Comparison of ENCODE assay signal across 21 cellular contexts in the genomic region with DNA sequence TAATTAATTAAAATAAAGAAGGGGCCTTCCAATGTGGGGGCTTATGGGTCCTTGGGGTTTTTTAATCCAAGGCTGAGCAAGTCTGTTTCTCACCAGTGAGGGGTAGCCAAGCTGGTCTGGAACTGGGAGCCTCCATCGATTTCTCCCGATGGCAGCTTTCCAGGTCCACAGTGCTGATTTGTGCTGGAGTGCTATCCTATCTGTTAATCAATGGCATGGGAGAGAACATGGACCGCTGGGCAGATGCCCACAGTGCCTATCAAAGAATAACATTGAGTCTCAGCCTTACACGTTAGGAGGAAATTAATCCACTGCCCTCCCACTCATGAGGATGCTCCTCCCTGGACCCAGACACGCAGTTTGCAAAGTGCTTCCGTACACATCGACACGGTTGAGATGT. TPM values are rescaled to one million over a fixed set of nuclear protein-coding genes. Genes with fewer than 3 reads are reported as not detected.
DNase-seq lines count a peak whose midpoint lies in the region; ATAC-seq, FAIRE-seq and TF ChIP-seq lines count a peak whose summit lies in the region.
"Had no signal": no experiment of that assay in that cellular context is flagged by ENCODE, and none has a peak within 500 bp of the region (broad histone marks: within the 10 kb centered on the region; RNA-seq: fewer than 3 reads in every experiment).

No MANE protein-coding gene starts in this region.

- no peak overlapping the region for H3K27ac ChIP-seq in A549
- H3K27ac ChIP-seq in HEK293 (ENCODE audit: extremely low read depth, low read depth, low read length): no peak overlapping the region
- no peak overlapping the region for H3K27ac ChIP-seq in sigmoid colon
- H3K27ac ChIP-seq: BLaER1, C4-2B had no signal

- no peak for TF ChIP-seq RAD21 in A549 (conservative IDR thresholded peaks at IDR 0.05 in 1 of 2, IDR thresholded peaks at IDR 0.05 in 1 of 2)

- H3K36me3 ChIP-seq in HEK293 (ENCODE audit: control insufficient read depth in 2 of 2, insufficient read depth in 1 of 2, low read length in 2 of 2) (no peaks in the 10 kb centered on the region), sigmoid colon (no peaks in the 10 kb centered on the region)
- H3K36me3 ChIP-seq: BLaER1 had no signal

- TF ChIP-seq POLR2A in A549 (IDR thresholded peaks at IDR 0.05; ENCODE audit: low read length): no peak
- TF ChIP-seq POLR2A in sigmoid colon (IDR thresholded peaks at IDR 0.05): no peak

- WGBS in A549 (ENCODE audit: missing lambda C conversion rate): 66% methylated on average over 8 of the region's 8 CpGs
- 85 to 91% methylated on average over 8 of the region's 8 CpGs for WGBS in sigmoid colon, 2 donors

- H3K4me3 ChIP-seq in A549 (no peak overlapping the region), HEK293 (ENCODE audit: low read depth, low read length) (no peak overlapping the region), sigmoid colon (no peak overlapping the region)
- H3K4me3 ChIP-seq: BLaER1, GM12878, GM23338 had no signal

- TF ChIP-seq CTCF in A549 (IDR thresholded peaks at IDR 0.05) (no peak), HEK293 (tag by site-specific recombination; IDR thresholded peaks at IDR 0.05) (no peak), sigmoid colon (IDR thresholded peaks at IDR 0.05) (no peak)

- DNase-seq in A549 (ENCODE audit: low read depth in 1 of 2, low spot score in 1 of 2) (no peak), left kidney (ENCODE audit: low read depth, low spot score) (peak; percentile 86), mucosa of gallbladder (ENCODE audit: low spot score) (peak; percentile 85), left ventricle myocardium superior (no peak), frontal cortex (ENCODE audit: low spot score in 2 of 2) (no peak), sigmoid colon (no peak)
- DNase-seq: CD4-positive, CD25-positive, alpha-beta regulatory T cell; CD8-positive, alpha-beta T cell; DMS 273 treated with DMSO at 0.1 percent for 48 hours; DMS79; EL; GDM1; H9; HFFc6 had no signal

- FAIRE-seq in A549 (lab: Jason Lieb, UNC) (no peak), frontal cortex (lab: Jason Lieb, UNC) (no peak)
- FAIRE-seq: D721Med, GM12878 had no signal

- no peak overlapping the region for H3K4me2 ChIP-seq in A549
- H3K4me2 ChIP-seq: BLaER1, GM23338 had no signal

- intact Hi-C loops in left ventricle myocardium superior (cut with micrococcal nuclease) (no loop called here), sigmoid colon (cut with DNase I) (no loop called here)

- POLR2A ChIA-PET in A549 (lab: Yijun Ruan, JAX): no interaction called here
- POLR2A ChIA-PET in HEK293 (lab: Yijun Ruan, JAX): no interaction called here

- H3K4me1 ChIP-seq in A549 (no peaks in the 10 kb centered on the region), HEK293 (ENCODE audit: control insufficient read depth, insufficient read depth, low read length) (no peaks in the 10 kb centered on the region), sigmoid colon (peaks cover 0 to 14% (median 7%) of the 10 kb centered on the region in 4 donors)

- no peak for ATAC-seq in A549
- ATAC-seq in left ventricle myocardium superior: no peak
- ATAC-seq: CD8-positive, alpha-beta T cell; GM12878; GM23338; HCT116 had no signal

- TF ChIP-seq EP300 in A549 (IDR thresholded peaks at IDR 0.05): no peak
- no peak for TF ChIP-seq EP300 in sigmoid colon (IDR thresholded peaks at IDR 0.05)

- no peaks in the 10 kb centered on the region for H3K9me3 ChIP-seq in A549
- no peaks in the 10 kb centered on the region for H3K9me3 ChIP-seq in HEK293 (ENCODE audit: control insufficient read depth, insufficient read depth, low read depth, low read length)
- H3K9me3 ChIP-seq in sigmoid colon: no peaks in the 10 kb centered on the region
- H3K9me3 ChIP-seq: BLaER1 had no signal

- CTCF ChIA-PET in A549 (lab: Yijun Ruan, JAX): no interaction called here
- CTCF ChIA-PET in HEK293 (lab: Yijun Ruan, JAX): no interaction called here

- H3K27me3 ChIP-seq in sigmoid colon: no peaks in the 10 kb centered on the region
- H3K27me3 ChIP-seq: BLaER1 had no signal

TF ChIP-seq in A549, 52 proteins besides CTCF, POLR2A, EP300 and RAD21:
- TF ChIP-seq, protein P1, sequence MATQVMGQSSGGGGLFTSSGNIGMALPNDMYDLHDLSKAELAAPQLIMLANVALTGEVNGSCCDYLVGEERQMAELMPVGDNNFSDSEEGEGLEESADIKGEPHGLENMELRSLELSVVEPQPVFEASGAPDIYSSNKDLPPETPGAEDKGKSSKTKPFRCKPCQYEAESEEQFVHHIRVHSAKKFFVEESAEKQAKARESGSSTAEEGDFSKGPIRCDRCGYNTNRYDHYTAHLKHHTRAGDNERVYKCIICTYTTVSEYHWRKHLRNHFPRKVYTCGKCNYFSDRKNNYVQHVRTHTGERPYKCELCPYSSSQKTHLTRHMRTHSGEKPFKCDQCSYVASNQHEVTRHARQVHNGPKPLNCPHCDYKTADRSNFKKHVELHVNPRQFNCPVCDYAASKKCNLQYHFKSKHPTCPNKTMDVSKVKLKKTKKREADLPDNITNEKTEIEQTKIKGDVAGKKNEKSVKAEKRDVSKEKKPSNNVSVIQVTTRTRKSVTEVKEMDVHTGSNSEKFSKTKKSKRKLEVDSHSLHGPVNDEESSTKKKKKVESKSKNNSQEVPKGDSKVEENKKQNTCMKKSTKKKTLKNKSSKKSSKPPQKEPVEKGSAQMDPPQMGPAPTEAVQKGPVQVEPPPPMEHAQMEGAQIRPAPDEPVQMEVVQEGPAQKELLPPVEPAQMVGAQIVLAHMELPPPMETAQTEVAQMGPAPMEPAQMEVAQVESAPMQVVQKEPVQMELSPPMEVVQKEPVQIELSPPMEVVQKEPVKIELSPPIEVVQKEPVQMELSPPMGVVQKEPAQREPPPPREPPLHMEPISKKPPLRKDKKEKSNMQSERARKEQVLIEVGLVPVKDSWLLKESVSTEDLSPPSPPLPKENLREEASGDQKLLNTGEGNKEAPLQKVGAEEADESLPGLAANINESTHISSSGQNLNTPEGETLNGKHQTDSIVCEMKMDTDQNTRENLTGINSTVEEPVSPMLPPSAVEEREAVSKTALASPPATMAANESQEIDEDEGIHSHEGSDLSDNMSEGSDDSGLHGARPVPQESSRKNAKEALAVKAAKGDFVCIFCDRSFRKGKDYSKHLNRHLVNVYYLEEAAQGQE (IDR thresholded peaks at IDR 0.05): peak; percentile 31; the same call in 1 of the 2 replicates
- no peak for TF ChIP-seq RCOR1 (IDR thresholded peaks at IDR 0.05; ENCODE audit: low read depth, low read length)
- TF ChIP-seq RNF2 (IDR thresholded peaks at IDR 0.05; ENCODE audit: borderline replicate concordance, low read depth): no peak
- no peak for TF ChIP-seq CHD4 (IDR thresholded peaks at IDR 0.05; ENCODE audit: borderline replicate concordance)

TF ChIP-seq in HEK293, 187 proteins besides CTCF, POLR2A, EP300 and RAD21:
- TF ChIP-seq ZNF175 (tag by site-specific recombination; IDR thresholded peaks at IDR 0.05): no peak
- TF ChIP-seq, protein P1 (tag by site-specific recombination; IDR thresholded peaks at IDR 0.05): peak; percentile 53

RNA-seq across cellular contexts. Expression of gene CUX1, which starts 36.0 kb away (rescaled TPM):
- polyA plus RNA-seq in A549 (2011; rRNA removed) (32.7 and 34.9 TPM in 2 replicates), A549 (2017; fragmentation: RNase III; extraction: RNeasy Plus Mini Kit Qiagen cat#74134 plus additional on column Dnase treatment) (32.5 to 35.3 TPM (median 33.4 TPM) in 3 replicates), sigmoid colon (10 to 100 TPM; 46.7 to 49.9 (median 47.2) TPM)
- 37.6 and 46.3 TPM in 2 replicates for polyA plus RNA-seq in A549 (2012; cell fraction: cytosol; rRNA removed)
- polyA plus RNA-seq in A549 (2012; cell fraction: nucleus; rRNA removed): 33.9 and 40.4 TPM in 2 replicates
- 40.4 and 47.0 TPM in 2 replicates for polyA minus RNA-seq in A549 (2011; rRNA and poly(A)+ RNA removed)
- total RNA-seq in mucosa of gallbladder (129 TPM), left ventricle myocardium superior (123 TPM), frontal cortex (23.6 TPM), sigmoid colon (100 to 1,000 TPM in 2 of 4 donors, 10 to 100 TPM in 2; 47.4 to 127 (median 79.0) TPM)

Comparison
In these comparisons a context has a peak if more than half of its experiments do, and no peak if none do; other contexts are left out.
1. DNase-seq: peak in left kidney (single experiment) and mucosa of gallbladder (single experiment); none in A549 (0 of 2), left ventricle myocardium superior (single experiment), frontal cortex (0 of 2) and sigmoid colon (single experiment).